8 cellular contexts compared by ENCODE assay signal in genomic region chr6:95578106-95578410, GRCh38. TPM values are rescaled to one million over a fixed set of nuclear protein-coding genes. Genes with fewer than 3 reads are reported as not detected.
A peak's percentile ranks its signal among the peaks of the same experiment; 100 is the strongest.
DNase-seq lines count a peak whose midpoint lies in the region; ATAC-seq and TF ChIP-seq lines count a peak whose summit lies in the region.

No MANE protein-coding gene starts in this region.

- H3K9me2 ChIP-seq in SK-N-SH, result no peaks in the 10 kb centered on the region

- TF ChIP-seq CTCF in A673 (conservative IDR thresholded peaks at IDR 0.05; ENCODE audit: low read depth, low read length), result no peak
- no peak for TF ChIP-seq CTCF in SK-N-SH (IDR thresholded peaks at IDR 0.05)
- no peak for TF ChIP-seq CTCF in esophagus squamous epithelium (IDR thresholded peaks at IDR 0.05)
- TF ChIP-seq CTCF in ovary (IDR thresholded peaks at IDR 0.05), result no peak

- H3K9ac ChIP-seq in SK-N-SH, result peak overlapping the region; percentile 76

- H3K4me1 ChIP-seq in A673 (ENCODE audit: insufficient read depth, low read length, poor library complexity, severe bottlenecking) (peaks cover 34% of the 10 kb centered on the region), SK-N-SH (ENCODE audit: control insufficient read depth in 1 of 2, insufficient read depth in 2 of 2, low read depth in 1 of 2, low read length in 1 of 2) (peaks cover 6 to 8% of the 10 kb centered on the region in 2 experiments; a peak in 3 of 4 replicates), esophagus squamous epithelium (peaks cover 0 to 41% (median 4%) of the 10 kb centered on the region in 3 donors), ovary (ENCODE audit: insufficient read depth) (no peaks in the 10 kb centered on the region)

- TF ChIP-seq RAD21 in SK-N-SH (IDR thresholded peaks at IDR 0.05; ENCODE audit: low read length), result no peak

- intact Hi-C loops in A673 (cut with micrococcal nuclease; ENCODE audit: unreplicated experiment), result loop anchor here (5.0 kb wide), 1 partner anchor 66 kb away; no protein-coding TSS in a partner anchor
- intact Hi-C loops in esophagus squamous epithelium (cut with DNase I), result no loop called here
- intact Hi-C loops in ovary (cut with DNase I), result no loop called here

- H3K9me3 ChIP-seq in A673 (ENCODE audit: low read depth, low read length, poor library complexity, severe bottlenecking), result no peaks in the 10 kb centered on the region
- H3K9me3 ChIP-seq in SK-N-SH, result no peaks in the 10 kb centered on the region
- no peaks in the 10 kb centered on the region for H3K9me3 ChIP-seq in esophagus squamous epithelium
- no peaks in the 10 kb centered on the region for H3K9me3 ChIP-seq in ovary

- no TSS peak for BruUV-seq in A673 (replicated peaks; lab: Mats Ljungman, UMichigan)

- H2AFZ ChIP-seq in SK-N-SH (ENCODE audit: low read depth), result peak overlapping the region; percentile 91

- H3F3A ChIP-seq in SK-N-SH (replicated peaks; ENCODE audit: insufficient read depth), result peaks cover 22% of the 10 kb centered on the region

- TF ChIP-seq EP300 in SK-N-SH (IDR thresholded peaks at IDR 0.05; ENCODE audit: borderline replicate concordance in 1 of 2, low read depth in 1 of 2, low read length in 1 of 2), result no peak
- TF ChIP-seq EP300 in ovary (IDR thresholded peaks at IDR 0.05), result no peak

- peak overlapping the region; percentile 99 for H3K4me2 ChIP-seq in SK-N-SH

- no peaks in the 10 kb centered on the region for H3K36me3 ChIP-seq in A673 (ENCODE audit: insufficient read depth, low read length, poor library complexity, severe bottlenecking)
- H3K36me3 ChIP-seq in SK-N-SH (replicated peaks in 1 of 2; ENCODE audit: control insufficient read depth in 1 of 2, insufficient read depth in 2 of 2, low read length in 1 of 2), result no peaks in the 10 kb centered on the region
- H3K36me3 ChIP-seq in esophagus squamous epithelium, result no peaks in the 10 kb centered on the region
- H3K36me3 ChIP-seq in ovary, result no peaks in the 10 kb centered on the region

- ATAC-seq in GM18505 (IDR thresholded peaks at IDR 0.05; ENCODE audit: unreplicated experiment) (peak; percentile 13), HG02970 (IDR thresholded peaks at IDR 0.05; ENCODE audit: low FRiP score, unreplicated experiment) (peak; percentile 6)

- H3K27me3 ChIP-seq in A673 (replicated peaks; ENCODE audit: insufficient read depth, low read depth, low read length, poor library complexity) (no peaks in the 10 kb centered on the region), SK-N-SH (ENCODE audit: insufficient read depth) (no peaks in the 10 kb centered on the region), esophagus squamous epithelium (no peaks in the 10 kb centered on the region), ovary (no peaks in the 10 kb centered on the region)

- 10% methylated on average over 7 of the region's 10 CpGs for WGBS in SK-N-SH (ENCODE audit: low lambda C conversion rate)
- WGBS in esophagus squamous epithelium, 2 donors, result 3 to 6% methylated on average over 3 to 10 of the region's 10 CpGs
- 1 to 5% (median 2%) methylated on average over 10 of the region's 10 CpGs for WGBS in ovary, 3 donors

- peak overlapping the region; percentile 74 for H3K4me3 ChIP-seq in A673 (ENCODE audit: low read depth, low read length, poor library complexity, severe bottlenecking)
- peak overlapping the region; percentile 71 to 81 for H3K4me3 ChIP-seq in SK-N-SH (ENCODE audit: low read depth in 2 of 2, low read length in 1 of 2)
- H3K4me3 ChIP-seq in esophagus squamous epithelium, result peak overlapping the region; percentile 69 to 87 (median 78)
- H3K4me3 ChIP-seq in ovary, result peak overlapping the region; percentile 59

- CTCF ChIA-PET in A673 (lab: Charles Lee) (no interaction called here), SK-N-SH (lab: Yijun Ruan, JAX) (no interaction called here)

- DNase-seq in A673 (ENCODE audit: low spot score), result no peak
- DNase-seq in SK-N-SH, result no peak
- DNase-seq in esophagus squamous epithelium (lab: John Stamatoyannopoulos, UW), result no peak
- no peak for DNase-seq in ovary
- no peak for DNase-seq in SHP77 (lab: John Stamatoyannopoulos, UW)
- DNase-seq in NCI-H1930 (lab: John Stamatoyannopoulos, UW), result no peak

- POLR2A ChIA-PET in A673 (lab: Charles Lee; ENCODE audit: low non-redundant PET) (no interaction called here), SK-N-SH (lab: Yijun Ruan, JAX) (no interaction called here)

- no peaks in the 10 kb centered on the region for H4K20me1 ChIP-seq in SK-N-SH (ENCODE audit: insufficient read depth)

- TF ChIP-seq POLR2A in GM18505 (IDR thresholded peaks at IDR 0.05; ENCODE audit: borderline replicate concordance, extremely low read depth, insufficient read depth, insufficient read length) (no peak), esophagus squamous epithelium (IDR thresholded peaks at IDR 0.05) (no peak), ovary (IDR thresholded peaks at IDR 0.05) (no peak)

- H3K27ac ChIP-seq in A673 (ENCODE audit: low read depth, low read length, poor library complexity, severe bottlenecking) (peak overlapping the region; percentile 86), SK-N-SH (ENCODE audit: low read depth in 2 of 2, low read length in 1 of 2) (peak overlapping the region; percentile 81 to 96), esophagus squamous epithelium (peak overlapping the region; percentile 91 to 96 (median 96)), ovary (peak overlapping the region; percentile 73 to 94)

- H3K79me2 ChIP-seq in SK-N-SH (ENCODE audit: insufficient read depth), result peaks cover 50% of the 10 kb centered on the region

TF ChIP-seq in SK-N-SH, 30 proteins besides CTCF, POLR2A, EP300 and RAD21:
- TF ChIP-seq RXRA (IDR thresholded peaks at IDR 0.05; ENCODE audit: borderline replicate concordance, low read depth), result no peak

RNA-seq across cellular contexts. Expression of gene MANEA, which starts 0.7 kb away (rescaled TPM):
- total RNA-seq in A673 (2021) (14.6 and 19.2 TPM in 2 replicates), esophagus squamous epithelium (1 to 10 TPM; 5.5 to 9.7 (median 8.3) TPM), ovary (10 to 100 TPM in 4 of 7 donors, 1 to 10 TPM in 3; 5.7 to 12.8 (median 10.4) TPM)
- polyA plus RNA-seq in SK-N-SH (2012; rRNA removed) (2.8 and 4.0 TPM in 2 replicates), ovary (1 to 10 TPM; 6.0 to 8.9 TPM)
- 5.6 and 6.5 TPM in 2 replicates for polyA plus RNA-seq in SK-N-SH (2012; cell fraction: cytosol; rRNA removed)
- polyA plus RNA-seq in SK-N-SH (2012; cell fraction: nucleus; rRNA removed), result 0.90 and 2.5 TPM in 2 replicates
